20 cellular contexts compared by ENCODE assay signal in the genomic region with DNA sequence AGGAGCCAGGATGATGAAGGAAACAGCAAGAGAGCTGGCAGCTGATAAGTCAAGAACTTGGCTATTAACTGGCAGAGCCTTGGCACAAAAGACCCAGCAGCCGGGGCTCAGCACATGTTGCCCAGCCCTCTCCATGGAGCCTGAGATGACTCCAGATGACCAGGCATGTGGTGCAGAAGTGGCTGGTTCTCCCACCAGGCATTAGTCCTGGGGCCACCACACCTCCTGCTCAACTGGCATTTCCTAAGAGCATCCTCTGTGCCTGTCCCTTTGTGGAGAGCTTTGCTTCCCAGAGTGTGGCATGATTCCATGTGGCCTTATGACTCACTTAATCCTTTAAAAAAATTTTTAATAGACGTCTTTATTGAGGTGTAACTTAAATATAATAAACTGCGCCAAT.
"Had no signal": no experiment of that assay in that cellular context is flagged by ENCODE, and none has a peak within 500 bp of the region (broad histone marks: within the 10 kb centered on the region; RNA-seq: fewer than 3 reads in every experiment).

No MANE protein-coding gene starts in this region.

- H3K4me1 ChIP-seq: ascending aorta, left ventricle myocardium inferior, parathyroid adenoma, tibial artery, uterus had no signal

- H3K27ac ChIP-seq: ascending aorta, left ventricle myocardium inferior, neutrophil, parathyroid adenoma, tibial artery, uterus had no signal

- H3K27me3 ChIP-seq: ascending aorta, tibial artery, uterus had no signal

- H3K4me3 ChIP-seq: ascending aorta, left ventricle myocardium inferior, mucosa of descending colon, tibial artery, uterus had no signal

- H3K36me3 Mint-ChIP-seq: memory B cell; stimulated activated naive B cell treated with anti-CD40 and anti-IgM and Interleukin-4, amounts not matched to agents 10 μg/mL and 1 μg/mL and 100 μg/mL, for 72 hours had no signal

- H3K9ac ChIP-seq: parathyroid adenoma had no signal

- H3K27me3 Mint-ChIP-seq: memory B cell had no signal

- H3K36me3 ChIP-seq: ascending aorta, left ventricle myocardium inferior, neutrophil, tibial artery, uterus had no signal

- DNase-seq: activated CD4-positive, alpha-beta T cell treated with anti-CD3 and anti-CD28 coated beads, Interleukin-2, amount 50 U/mL, for 4 hours; activated CD4-positive, CD25-positive, alpha-beta regulatory T cell treated with anti-CD3 and anti-CD28 coated beads, Interleukin-2, amount 50 U/mL, for 72 hours; activated naive CD4-positive, alpha-beta T cell; activated T-cell treated with anti-CD3 and anti-CD28 coated beads for 4 hours; endodermal cell; erythroblast; glutamatergic neuron; hypothalamus; left ventricle myocardium inferior; mucosa of descending colon; naive thymus-derived CD4-positive, alpha-beta T cell; stimulated activated CD4-positive, alpha-beta T cell treated with anti-CD3 and anti-CD28 coated beads, Interleukin-2, amount 100 ng/mL, for 48 hours; stimulated activated naive B cell treated with anti-CD40 and anti-IgM and Interleukin-4, amounts not matched to agents 10 μg/mL and 1 μg/mL and 100 μg/mL, for 72 hours; T1000; tibial artery; uterus had no signal

- H3K4me1 Mint-ChIP-seq: memory B cell; naive thymus-derived CD4-positive, alpha-beta T cell; stimulated activated naive B cell treated with anti-CD40 and anti-IgM and Interleukin-4, amounts not matched to agents 10 μg/mL and 1 μg/mL and 100 μg/mL, for 72 hours had no signal

- H3K9me3 Mint-ChIP-seq: stimulated activated naive B cell treated with anti-CD40 and anti-IgM and Interleukin-4, amounts not matched to agents 10 μg/mL and 1 μg/mL and 100 μg/mL, for 72 hours had no signal

- H3K4me3 Mint-ChIP-seq: endodermal cell; memory B cell; naive thymus-derived CD4-positive, alpha-beta T cell; stimulated activated naive B cell treated with anti-CD40 and anti-IgM and Interleukin-4, amounts not matched to agents 10 μg/mL and 1 μg/mL and 100 μg/mL, for 72 hours had no signal

- ATAC-seq: mucosa of descending colon; naive thymus-derived CD4-positive, alpha-beta T cell; stimulated activated naive B cell treated with anti-CD40 and anti-IgM and Interleukin-4, amounts not matched to agents 10 μg/mL and 1 μg/mL and 100 μg/mL, for 72 hours had no signal

- H3K27ac Mint-ChIP-seq: endodermal cell; memory B cell; naive thymus-derived CD4-positive, alpha-beta T cell; stimulated activated naive B cell treated with anti-CD40 and anti-IgM and Interleukin-4, amounts not matched to agents 10 μg/mL and 1 μg/mL and 100 μg/mL, for 72 hours had no signal

- H3K9me3 ChIP-seq: mucosa of descending colon, neutrophil, uterus had no signal

- H2AFZ ChIP-seq: parathyroid adenoma had no signal
